ENCODE assay signal across 22 cellular contexts in the genomic region with DNA sequence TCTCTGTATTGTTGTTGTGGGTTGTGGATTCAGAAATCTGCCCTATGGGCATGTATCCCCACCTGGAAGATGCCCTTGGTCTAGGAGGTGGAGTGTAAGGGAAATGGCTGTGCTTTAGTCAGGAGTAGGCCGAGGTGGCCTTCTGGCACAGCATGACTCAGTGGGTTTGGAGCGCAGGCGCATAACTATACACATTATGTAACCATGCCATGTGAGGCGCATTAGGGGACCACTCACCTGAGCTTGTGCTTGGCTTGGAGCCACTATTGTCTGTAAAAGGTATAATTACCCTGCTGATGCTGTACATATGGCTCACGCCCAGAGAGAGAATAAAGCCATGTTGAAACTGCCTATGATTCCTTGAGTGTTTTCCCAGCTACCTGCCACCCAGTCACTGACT. TPM values are rescaled to one million over a fixed set of nuclear protein-coding genes. Genes with fewer than 3 reads are reported as not detected.
A peak's percentile ranks its signal among the peaks of the same experiment; 100 is the strongest.
DNase-seq lines count a peak whose midpoint lies in the region; ATAC-seq and TF ChIP-seq lines count a peak whose summit lies in the region.
"Had no signal": no experiment of that assay in that cellular context is flagged by ENCODE, and none has a peak within 500 bp of the region (broad histone marks: within the 10 kb centered on the region; RNA-seq: fewer than 3 reads in every experiment).

No MANE protein-coding gene starts in this region.

- no peaks in the 10 kb centered on the region for H3K27me3 ChIP-seq in breast epithelium
- no peaks in the 10 kb centered on the region for H3K27me3 ChIP-seq in aorta (ENCODE audit: control insufficient read depth in 1 of 2, insufficient read depth in 2 of 2, low read length in 1 of 2)
- H3K27me3 ChIP-seq: brain microvascular endothelial cell, sigmoid colon had no signal

- no peaks in the 10 kb centered on the region for H3K9me3 Mint-ChIP-seq in MCF 10A (ENCODE audit: unreplicated experiment)

- intact Hi-C loops in MCF 10A (cut with micrococcal nuclease) = no loop called here
- intact Hi-C loops in breast epithelium (cut with DNase I; ENCODE audit: low total_unique reads) = no loop called here
- intact Hi-C loops in aorta (cut with DNase I) = no loop called here

- no peak overlapping the region for H3K4me3 Mint-ChIP-seq in MCF 10A (ENCODE audit: unreplicated experiment)
- H3K4me3 Mint-ChIP-seq: activated naive CD8-positive, alpha-beta T cell treated with anti-CD3 and anti-CD28 coated beads, Interleukin-2, amount 10 ng/mL, durations not matched to agents 7 days and 5 days; activated T-cell treated with anti-CD3 and anti-CD28 coated beads, Interleukin-2, amount 50 U/mL, for 4 hours; CD8-positive, alpha-beta memory T cell; naive thymus-derived CD4-positive, alpha-beta T cell had no signal

- no peaks in the 10 kb centered on the region for H3K36me3 Mint-ChIP-seq in MCF 10A (ENCODE audit: insufficient read depth, unreplicated experiment)

- peak; percentile 91 for DNase-seq in MCF 10A (ENCODE audit: unreplicated experiment)
- no peak for DNase-seq in breast epithelium (ENCODE audit: low spot score in 2 of 2)
- DNase-seq in NAMALWA (ENCODE audit: low spot score) = peak; percentile 20
- no peak for DNase-seq in epithelial cell of prostate (ENCODE audit: low read depth, low spot score)
- DNase-seq in glomerular visceral epithelial cell (ENCODE audit: extremely low spot score) = no peak
- DNase-seq in kidney tubule cell (ENCODE audit: low spot score) = no peak
- DNase-seq in aorta = no peak
- DNase-seq: activated CD4-positive, alpha-beta T cell treated with anti-CD3 and anti-CD28 coated beads, Interleukin-2, amount 50 U/mL, for 1 hour; activated naive CD8-positive, alpha-beta T cell treated with anti-CD3 and anti-CD28 coated beads, Interleukin-2, amount 10 ng/mL, durations not matched to agents 7 days and 5 days; activated T-cell treated with anti-CD3 and anti-CD28 coated beads, Interleukin-2, amount 50 U/mL, for 4 hours; brain microvascular endothelial cell; CD8-positive, alpha-beta memory T cell; NCI-H2227 treated with DMSO at 0.1 percent for 48 hours; NK-92 treated with Interleukin-12 subunit alpha and Interleukin-12 subunit beta, amount 100 ng/mL, for 24 hours had no signal

- H3K27me3 Mint-ChIP-seq in MCF 10A (ENCODE audit: insufficient read depth, unreplicated experiment) = no peaks in the 10 kb centered on the region
- H3K27me3 Mint-ChIP-seq: activated naive CD8-positive, alpha-beta T cell treated with anti-CD3 and anti-CD28 coated beads, Interleukin-2, amount 10 ng/mL, durations not matched to agents 7 days and 5 days had no signal

- ATAC-seq in aorta (ENCODE audit: low FRiP score) = no peak
- ATAC-seq: activated T-cell treated with anti-CD3 and anti-CD28 coated beads, Interleukin-2, amount 50 U/mL, for 4 hours; esophagus mucosa; naive thymus-derived CD4-positive, alpha-beta T cell had no signal

- H3K9me3 ChIP-seq in breast epithelium (peaks cover 12 to 44% of the 10 kb centered on the region in 2 donors), aorta (ENCODE audit: control insufficient read depth, low read length) (peaks cover 5% of the 10 kb centered on the region)
- H3K9me3 ChIP-seq: sigmoid colon had no signal

- H3K4me1 ChIP-seq in breast epithelium (no peaks in the 10 kb centered on the region), aorta (ENCODE audit: control insufficient read depth in 1 of 2, insufficient read depth in 2 of 2, low read length in 2 of 2) (peaks cover 0 to 3% of the 10 kb centered on the region in 2 donors)
- H3K4me1 ChIP-seq: parathyroid adenoma, sigmoid colon had no signal

- CTCF ChIA-PET in MCF 10A (lab: Yijun Ruan, JAX) = interaction anchor here (0.6 kb wide), 1 partner anchor 269 kb away, joined by 3 read pairs; no protein-coding TSS in a partner anchor

- peak overlapping the region; percentile 49 for H3K27ac Mint-ChIP-seq in MCF 10A (ENCODE audit: low read depth, unreplicated experiment)
- H3K27ac Mint-ChIP-seq: activated naive CD8-positive, alpha-beta T cell treated with anti-CD3 and anti-CD28 coated beads, Interleukin-2, amount 10 ng/mL, durations not matched to agents 7 days and 5 days; CD8-positive, alpha-beta memory T cell; naive thymus-derived CD4-positive, alpha-beta T cell had no signal

- no TSS peak for BruUV-seq in MCF 10A (replicated peaks; lab: Mats Ljungman, UMichigan)

- no peaks in the 10 kb centered on the region for H3K36me3 ChIP-seq in breast epithelium
- no peaks in the 10 kb centered on the region for H3K36me3 ChIP-seq in aorta (ENCODE audit: control insufficient read depth in 1 of 2, insufficient read depth in 2 of 2, low read length in 1 of 2)
- H3K36me3 ChIP-seq: brain microvascular endothelial cell, sigmoid colon had no signal

- no peak overlapping the region for H3K4me3 ChIP-seq in breast epithelium
- no peak overlapping the region for H3K4me3 ChIP-seq in aorta (ENCODE audit: low read length in 2 of 2)
- H3K4me3 ChIP-seq: lung, sigmoid colon had no signal

- peaks cover 34% of the 10 kb centered on the region for H3K4me1 Mint-ChIP-seq in MCF 10A (ENCODE audit: insufficient read depth, unreplicated experiment)

- TF ChIP-seq POLR2A in breast epithelium (IDR thresholded peaks at IDR 0.05) = no peak

- H3K27ac ChIP-seq in breast epithelium (no peak overlapping the region), epithelial cell of prostate (peak overlapping the region; percentile 54), aorta (ENCODE audit: low read depth in 1 of 2, low read length in 2 of 2) (no peak overlapping the region)
- H3K27ac ChIP-seq: brain microvascular endothelial cell, KMS-11, parathyroid adenoma, sigmoid colon had no signal

- WGBS in aorta, 2 donors = 97 to 99% methylated on average over 5 of the region's 5 CpGs

- POLR2A ChIA-PET in MCF 10A (lab: Yijun Ruan, JAX) = interaction anchor here (0.5 kb wide), 1 partner anchor 32 kb away, joined by 3 read pairs; no protein-coding TSS in a partner anchor

- TF ChIP-seq CTCF in MCF 10A (IDR thresholded peaks at IDR 0.05; ENCODE audit: unreplicated experiment) (no peak), breast epithelium (IDR thresholded peaks at IDR 0.05) (no peak)

RNA-seq across cellular contexts. Expression of a gene that starts 20.6 kb away (rescaled TPM):
- 0.25 TPM in 1 of 2 replicates, not detected in the other for total RNA-seq in MCF 10A (2022)
- total RNA-seq in breast epithelium = under 1 TPM; under 0.01 to 0.15 (median under 0.01) TPM
- 1 to 10 TPM in 1 of 2 donors, under 1 TPM in 1; 0.62 to 2.4 TPM for total RNA-seq in aorta
- polyA plus RNA-seq in aorta = under 1 TPM; 0.08 to 0.13 TPM
- total RNA-seq: activated naive CD8-positive, alpha-beta T cell treated with anti-CD3 and anti-CD28 coated beads, Interleukin-2, amount 10 ng/mL, durations not matched to agents 7 days and 5 days; CD8-positive, alpha-beta memory T cell; dermis microvascular lymphatic vessel endothelial cell had no signal
- polyA plus RNA-seq: naive thymus-derived CD4-positive, alpha-beta T cell had no signal

RNA-seq across cellular contexts. Expression of a gene that starts 49.1 kb away (rescaled TPM):
- total RNA-seq in MCF 10A (2022) (not detected in 2 replicates), breast epithelium (1 to 10 TPM; 2.2 to 4.3 (median 2.2) TPM), aorta (1 to 10 TPM; 3.2 to 6.1 TPM)
- polyA plus RNA-seq in aorta = 1 to 10 TPM; 1.3 to 6.1 TPM
- total RNA-seq: dermis microvascular lymphatic vessel endothelial cell, G401 had no signal

Comparison
In these comparisons a context has a peak if more than half of its experiments do, and no peak if none do; other contexts are left out.
1. DNase-seq: peak in MCF 10A (single experiment) and NAMALWA (single experiment); none in breast epithelium (0 of 2), epithelial cell of prostate (single experiment), glomerular visceral epithelial cell (single experiment), kidney tubule cell (single experiment) and aorta (0 of 2).